22 cellular contexts compared by ENCODE assay signal in genomic region chr15:96054606-96055005, GRCh38.
"Had no signal": no experiment of that assay in that cellular context is flagged by ENCODE, and none has a peak within 500 bp of the region (broad histone marks: within the 10 kb centered on the region; RNA-seq: fewer than 3 reads in every experiment).

No MANE protein-coding gene starts in this region.

- ATAC-seq: activated CD4-positive, alpha-beta T cell treated with anti-CD3 and anti-CD28 coated beads for 36 hours; activated CD8-positive, alpha-beta T cell treated with anti-CD3 and anti-CD28 coated beads for 36 hours; activated T-cell treated with anti-CD3 and anti-CD28 coated beads, Interleukin-2, amount 50 U/mL, for 72 hours; mucosa of descending colon; naive thymus-derived CD8-positive, alpha-beta T cell; stimulated activated memory B cell treated with anti-CD40 and anti-IgM and Interleukin-4, amounts not matched to agents 10 μg/mL and 1 μg/mL and 100 μg/mL, for 72 hours had no signal

- H3K9me3 Mint-ChIP-seq: activated CD8-positive, alpha-beta T cell treated with anti-CD3 and anti-CD28 coated beads for 36 hours; activated T-cell treated with anti-CD3 and anti-CD28 coated beads, Interleukin-2, amount 50 U/mL, for 72 hours; stimulated activated memory B cell treated with anti-CD40 and anti-IgM and Interleukin-4, amounts not matched to agents 10 μg/mL and 1 μg/mL and 100 μg/mL, for 72 hours had no signal

- H3K36me3 ChIP-seq: breast epithelium, esophagus squamous epithelium, prostate gland, spleen, tibial nerve had no signal

- H3K27me3 ChIP-seq: breast epithelium had no signal

- DNase-seq: activated CD4-positive, alpha-beta T cell treated with anti-CD3 and anti-CD28 coated beads for 36 hours; activated CD8-positive, alpha-beta memory T cell treated with anti-CD3 and anti-CD28 coated beads, Interleukin-2, amount 50 U/mL, for 4 hours; activated CD8-positive, alpha-beta T cell treated with anti-CD3 and anti-CD28 coated beads for 36 hours; activated naive CD8-positive, alpha-beta T cell treated with anti-CD3 and anti-CD28 coated beads, Interleukin-2, amount 10 ng/mL, durations not matched to agents 7 days and 5 days; activated T-cell treated with anti-CD3 and anti-CD28 coated beads, Interleukin-2, amount 50 U/mL, for 72 hours; aorta; dorsolateral prefrontal cortex; esophagus squamous epithelium; foreskin fibroblast; head of caudate nucleus; mucosa of descending colon; naive thymus-derived CD8-positive, alpha-beta T cell; nucleus accumbens; spleen; stimulated activated CD4-positive, alpha-beta T cell treated with anti-CD3 and anti-CD28 coated beads, Interleukin-1b, Interleukin-23, amount 100 ng/mL, for 48 hours; T1000 had no signal

- H3K27me3 Mint-ChIP-seq: stimulated activated memory B cell treated with anti-CD40 and anti-IgM and Interleukin-4, amounts not matched to agents 10 μg/mL and 1 μg/mL and 100 μg/mL, for 72 hours had no signal

- H3K4me3 Mint-ChIP-seq: activated CD4-positive, alpha-beta T cell treated with anti-CD3 and anti-CD28 coated beads for 36 hours; activated CD8-positive, alpha-beta T cell treated with anti-CD3 and anti-CD28 coated beads for 36 hours; activated naive CD8-positive, alpha-beta T cell treated with anti-CD3 and anti-CD28 coated beads, Interleukin-2, amount 10 ng/mL, durations not matched to agents 7 days and 5 days; activated T-cell treated with anti-CD3 and anti-CD28 coated beads, Interleukin-2, amount 50 U/mL, for 72 hours; naive thymus-derived CD8-positive, alpha-beta T cell; stimulated activated memory B cell treated with anti-CD40 and anti-IgM and Interleukin-4, amounts not matched to agents 10 μg/mL and 1 μg/mL and 100 μg/mL, for 72 hours had no signal

- H3K27ac ChIP-seq: dorsolateral prefrontal cortex had no signal

- H3K4me1 ChIP-seq: breast epithelium, prostate gland had no signal

- H3K9me3 ChIP-seq: breast epithelium, esophagus squamous epithelium, mucosa of descending colon, prostate gland, spleen, tibial nerve had no signal

- H3K27ac Mint-ChIP-seq: activated CD4-positive, alpha-beta T cell treated with anti-CD3 and anti-CD28 coated beads for 36 hours; activated CD8-positive, alpha-beta T cell treated with anti-CD3 and anti-CD28 coated beads for 36 hours; activated naive CD8-positive, alpha-beta T cell treated with anti-CD3 and anti-CD28 coated beads, Interleukin-2, amount 10 ng/mL, durations not matched to agents 7 days and 5 days; activated T-cell treated with anti-CD3 and anti-CD28 coated beads, Interleukin-2, amount 50 U/mL, for 72 hours; naive thymus-derived CD8-positive, alpha-beta T cell; stimulated activated memory B cell treated with anti-CD40 and anti-IgM and Interleukin-4, amounts not matched to agents 10 μg/mL and 1 μg/mL and 100 μg/mL, for 72 hours had no signal

- H3K4me3 ChIP-seq: esophagus squamous epithelium, lung, mucosa of descending colon, prostate gland had no signal

- FAIRE-seq: endometrium had no signal

- H3K36me3 Mint-ChIP-seq: activated naive CD8-positive, alpha-beta T cell treated with anti-CD3 and anti-CD28 coated beads, Interleukin-2, amount 10 ng/mL, durations not matched to agents 7 days and 5 days; stimulated activated memory B cell treated with anti-CD40 and anti-IgM and Interleukin-4, amounts not matched to agents 10 μg/mL and 1 μg/mL and 100 μg/mL, for 72 hours had no signal
